8 cellular contexts compared by ENCODE assay signal in the genomic region with DNA sequence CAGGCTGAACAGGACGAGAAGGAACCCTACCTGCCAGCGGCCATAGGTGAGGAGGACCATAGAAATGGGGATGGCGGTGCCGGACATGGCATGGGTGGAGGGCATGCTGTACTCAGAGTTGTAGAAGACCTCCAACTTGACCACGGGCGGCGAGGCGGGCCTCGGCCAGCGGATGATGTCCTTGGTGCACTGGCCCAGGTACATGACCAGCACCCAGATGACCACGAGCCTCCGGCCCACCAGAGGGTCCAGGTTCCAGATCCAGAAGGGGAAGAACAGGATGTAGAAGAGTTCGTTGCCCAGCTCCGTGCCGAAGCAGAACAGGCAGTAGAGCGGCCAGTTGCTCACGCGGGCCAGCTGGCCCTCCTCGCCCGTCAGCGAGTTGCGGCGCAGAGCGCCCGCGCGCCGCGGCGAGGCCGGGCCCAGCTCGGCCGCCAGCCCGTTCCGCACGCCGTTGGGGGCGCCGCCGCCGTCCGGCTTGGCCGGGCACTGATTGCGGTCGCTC. TPM values are rescaled to one million over a fixed set of nuclear protein-coding genes. Genes with fewer than 3 reads are reported as not detected.
DNase-seq lines count a peak whose midpoint lies in the region; ATAC-seq, FAIRE-seq and TF ChIP-seq lines count a peak whose summit lies in the region.

No MANE protein-coding gene starts in this region.

- H3K4me1 Mint-ChIP-seq in activated T-cell treated with anti-CD3 and anti-CD28 coated beads, Interleukin-2, amount 50 U/mL, for 4 hours (ENCODE audit: low read depth) = peaks cover 36% of the 10 kb centered on the region
- H3K4me1 Mint-ChIP-seq in natural killer cell treated with Interleukin-12 subunit alpha and Interleukin-12 subunit beta and Interleukin-15 and Interleukin-18, amount 100 ng/mL, for 72 hours (ENCODE audit: low read depth in 2 of 2) = peaks cover 26 to 36% of the 10 kb centered on the region in 2 donors

- TF ChIP-seq POLR2A in H54 (IDR thresholded peaks at IDR 0.05; ENCODE audit: low read depth, low read length) = 0 out of 2 replicates have a peak, but pooled peaks have one; percentile 5
- TF ChIP-seq POLR2A in uterus (IDR thresholded peaks at IDR 0.05) = no peak

- peak; percentile 59 to 66 for ATAC-seq in activated T-cell treated with anti-CD3 and anti-CD28 coated beads, Interleukin-2, amount 50 U/mL, for 4 hours
- peak; percentile 65 to 68 for ATAC-seq in natural killer cell treated with Interleukin-12 subunit alpha and Interleukin-12 subunit beta and Interleukin-15 and Interleukin-18, amount 100 ng/mL, for 72 hours

- intact Hi-C loops in uterus (cut with DNase I; ENCODE audit: low total_unique reads) = no loop called here

- peak overlapping the region; percentile 65 to 92 for H3K27ac Mint-ChIP-seq in natural killer cell treated with Interleukin-12 subunit alpha and Interleukin-12 subunit beta and Interleukin-15 and Interleukin-18, amount 100 ng/mL, for 72 hours

- H4K20me1 ChIP-seq in KMS-11 (ENCODE audit: insufficient read depth) = no peaks in the 10 kb centered on the region

- no peaks in the 10 kb centered on the region; the same call in 1 of the 2 replicates for H3K27me3 ChIP-seq in KMS-11 (ENCODE audit: insufficient read depth, low read depth)
- no peaks in the 10 kb centered on the region for H3K27me3 ChIP-seq in uterus

- no peaks in the 10 kb centered on the region for H3K79me2 ChIP-seq in KMS-11 (ENCODE audit: insufficient read depth, low read depth)

- peak overlapping the region; percentile 50; the same call in 1 of the 2 replicates for H3K9ac ChIP-seq in KMS-11

- H3K36me3 ChIP-seq in KMS-11 (ENCODE audit: insufficient read depth) (no peaks in the 10 kb centered on the region), uterus (no peaks in the 10 kb centered on the region)

- H3K9me3 ChIP-seq in uterus = no peaks in the 10 kb centered on the region

- H3K9me3 Mint-ChIP-seq in activated T-cell treated with anti-CD3 and anti-CD28 coated beads, Interleukin-2, amount 50 U/mL, for 4 hours = no peaks in the 10 kb centered on the region
- no peaks in the 10 kb centered on the region for H3K9me3 Mint-ChIP-seq in natural killer cell treated with Interleukin-12 subunit alpha and Interleukin-12 subunit beta and Interleukin-15 and Interleukin-18, amount 100 ng/mL, for 72 hours

- peak overlapping the region; percentile 82 for H2AFZ ChIP-seq in KMS-11 (ENCODE audit: low read depth)

- DNase-seq in NOMO-1 treated with DMSO at 0.1 percent for 48 hours (lab: John Stamatoyannopoulos, UW; ENCODE audit: unreplicated experiment) = peak; percentile 8
- no peak for DNase-seq in NOMO-1 treated with dmso at 0.1 percent for 144 hours (lab: John Stamatoyannopoulos, UW; ENCODE audit: unreplicated experiment)
- DNase-seq in H54 (ENCODE audit: insufficient read length, low spot score) = peak; percentile 42
- DNase-seq in activated T-cell treated with anti-CD3 and anti-CD28 coated beads, Interleukin-2, amount 50 U/mL, for 4 hours = peak; percentile 8
- peak; percentile 35 to 72 for DNase-seq in foreskin fibroblast
- DNase-seq in natural killer cell treated with Interleukin-12 subunit alpha and Interleukin-12 subunit beta and Interleukin-15 and Interleukin-18, amount 100 ng/mL, for 72 hours (ENCODE audit: low spot score) = no peak
- DNase-seq in uterus = peak; percentile 29 to 31

- H3K4me2 ChIP-seq in KMS-11 = peak overlapping the region; percentile 71

- no peak overlapping the region for H3K27ac ChIP-seq in KMS-11
- peak overlapping the region; percentile 85 to 87 for H3K27ac ChIP-seq in uterus

- H3K4me1 ChIP-seq in KMS-11 (ENCODE audit: low read depth, poor library complexity, severe bottlenecking) (peaks cover 22% of the 10 kb centered on the region), uterus (peaks cover 0 to 5% of the 10 kb centered on the region in 2 donors)

- H3K4me3 ChIP-seq in KMS-11 (IDR thresholded peaks at IDR 0.05; ENCODE audit: insufficient read depth, low read depth, low read length) (no peak overlapping the region), foreskin fibroblast (ENCODE audit: low read depth in 1 of 2, low read length in 2 of 2) (peak overlapping the region; percentile 91 to 96), uterus (peak overlapping the region; percentile 89 to 91)

- peak; percentile 33 for FAIRE-seq in H54 (lab: Jason Lieb, UNC)

- H3K4me3 Mint-ChIP-seq in activated T-cell treated with anti-CD3 and anti-CD28 coated beads, Interleukin-2, amount 50 U/mL, for 4 hours = peak overlapping the region; percentile 99
- peak overlapping the region; percentile 97 for H3K4me3 Mint-ChIP-seq in natural killer cell treated with Interleukin-12 subunit alpha and Interleukin-12 subunit beta and Interleukin-15 and Interleukin-18, amount 100 ng/mL, for 72 hours

- H3K36me3 Mint-ChIP-seq in activated T-cell treated with anti-CD3 and anti-CD28 coated beads, Interleukin-2, amount 50 U/mL, for 4 hours (ENCODE audit: insufficient read depth) = no peaks in the 10 kb centered on the region
- peaks cover 4% of the 10 kb centered on the region for H3K36me3 Mint-ChIP-seq in natural killer cell treated with Interleukin-12 subunit alpha and Interleukin-12 subunit beta and Interleukin-15 and Interleukin-18, amount 100 ng/mL, for 72 hours

- TF ChIP-seq CTCF in KMS-11 (conservative IDR thresholded peaks at IDR 0.05; ENCODE audit: low read depth, low read length) = no peak
- no peak for TF ChIP-seq CTCF in foreskin fibroblast (IDR thresholded peaks at IDR 0.05; ENCODE audit: low read depth, low read length)
- no peak for TF ChIP-seq CTCF in uterus (IDR thresholded peaks at IDR 0.05)

- no peaks in the 10 kb centered on the region for H3K27me3 Mint-ChIP-seq in activated T-cell treated with anti-CD3 and anti-CD28 coated beads, Interleukin-2, amount 50 U/mL, for 4 hours (ENCODE audit: low read depth)
- no peaks in the 10 kb centered on the region for H3K27me3 Mint-ChIP-seq in natural killer cell treated with Interleukin-12 subunit alpha and Interleukin-12 subunit beta and Interleukin-15 and Interleukin-18, amount 100 ng/mL, for 72 hours

RNA-seq across cellular contexts. Expression of a gene that starts 0.6 kb away (rescaled TPM):
- total RNA-seq in activated T-cell treated with anti-CD3 and anti-CD28 coated beads, Interleukin-2, amount 50 U/mL, for 4 hours = 10 to 100 TPM; 12.0 to 13.5 (median 12.8) TPM
- 10 to 100 TPM; 10.9 to 15.0 TPM for total RNA-seq in natural killer cell treated with Interleukin-12 subunit alpha and Interleukin-12 subunit beta and Interleukin-15 and Interleukin-18, amount 100 ng/mL, for 72 hours
- 10 to 100 TPM; 17.7 to 47.6 (median 21.5) TPM for total RNA-seq in uterus

Comparison
In these comparisons a context has a peak if more than half of its experiments do, and no peak if none do; other contexts are left out.
1. DNase-seq: peak in NOMO-1 treated with DMSO at 0.1 percent for 48 hours (single experiment), H54 (single experiment), activated T-cell treated with anti-CD3 and anti-CD28 coated beads, Interleukin-2, amount 50 U/mL, for 4 hours (single experiment), foreskin fibroblast (2 of 2) and uterus (2 of 2); none in NOMO-1 treated with dmso at 0.1 percent for 144 hours (single experiment) and natural killer cell treated with Interleukin-12 subunit alpha and Interleukin-12 subunit beta and Interleukin-15 and Interleukin-18, amount 100 ng/mL, for 72 hours (single experiment).